Comparison of ENCODE assay signal across 8 cellular contexts in the genomic region with DNA sequence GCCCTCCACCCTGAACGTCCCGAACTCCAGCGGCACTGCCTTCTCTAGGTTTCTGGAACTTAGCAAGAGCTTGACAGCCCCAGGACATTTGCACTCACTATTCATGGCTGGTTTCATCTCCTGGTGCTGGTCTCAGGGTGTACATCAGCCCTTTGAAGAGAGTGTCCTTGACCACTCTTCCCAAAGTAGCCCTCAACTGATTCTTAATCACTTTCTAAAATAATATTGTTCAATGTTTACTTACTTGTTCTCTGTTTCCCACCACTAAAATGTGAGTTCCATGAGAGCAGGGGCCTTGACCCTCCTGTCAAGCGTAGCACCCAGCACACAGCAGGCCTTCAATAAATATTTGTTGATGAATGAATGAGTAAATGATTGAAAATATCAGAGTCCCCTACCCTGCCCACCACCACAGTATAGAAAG.
"Had no signal": no experiment of that assay in that cellular context is flagged by ENCODE, and none has a peak within 500 bp of the region (broad histone marks: within the 10 kb centered on the region; RNA-seq: fewer than 3 reads in every experiment).

No MANE protein-coding gene starts in this region.

- H2AFZ ChIP-seq: GM23338 had no signal

- DNase-seq: H7, IMR-90, KG1 had no signal

- H3K36me3 ChIP-seq: HAP-1 had no signal

- H3K4me3 Mint-ChIP-seq: GM23338 had no signal

- H3K4me2 ChIP-seq: GM23338 had no signal

- ATAC-seq: GM23338, HCT116, K562 had no signal

- H3K4me3 ChIP-seq: GM23338, HAP-1, K562 had no signal

- H3K27ac Mint-ChIP-seq: GM23338 had no signal

- H3K27ac ChIP-seq: HL-60 had no signal

- H3K9me3 Mint-ChIP-seq: GM23338 had no signal
